In the genomic region with DNA sequence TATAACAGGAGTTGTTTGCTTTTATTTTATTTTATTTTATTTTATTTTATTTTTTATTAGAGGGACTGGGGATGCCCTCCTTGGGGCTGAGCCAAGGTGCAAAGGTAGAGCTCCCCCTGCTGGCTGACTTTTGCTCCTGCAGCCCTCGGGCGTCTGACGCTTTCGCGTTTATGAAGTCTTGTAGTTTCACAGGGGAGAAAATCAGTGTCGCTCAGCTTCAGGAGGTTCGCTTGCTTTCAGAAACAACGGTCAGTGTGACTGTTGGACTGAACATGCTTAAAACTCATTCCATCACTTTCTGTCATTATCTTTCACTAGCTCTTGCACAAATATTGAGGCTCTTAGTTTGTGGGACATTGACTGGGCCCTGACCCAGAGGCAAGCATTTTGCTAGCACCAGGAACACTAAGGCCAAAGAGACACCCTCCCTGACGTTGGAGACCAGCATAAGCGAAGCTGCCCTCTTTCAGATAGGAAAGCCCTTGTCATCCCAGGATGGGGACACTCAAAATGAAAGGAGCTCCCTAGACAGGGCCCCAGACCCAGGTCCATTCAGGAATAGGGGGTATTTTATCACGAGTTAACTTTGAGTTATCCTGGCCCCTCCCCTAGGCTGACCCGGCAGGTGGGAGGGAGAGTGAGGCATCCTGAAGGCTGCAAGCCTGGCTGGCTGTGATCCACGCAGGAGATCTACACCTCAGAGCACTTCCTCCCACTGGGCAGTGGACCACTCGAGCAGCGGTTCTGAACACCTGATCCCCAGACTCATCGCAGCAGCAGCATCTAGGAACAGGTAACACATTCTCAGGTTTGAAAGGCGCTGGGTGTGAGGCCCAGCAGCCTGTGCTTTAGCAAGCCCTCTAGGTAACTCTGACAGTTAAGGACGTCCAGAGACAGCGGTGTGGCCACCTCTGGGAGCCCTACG, we compare ENCODE assay signal across 8 cellular contexts. TPM values are rescaled to one million over a fixed set of nuclear protein-coding genes. Genes with fewer than 3 reads are reported as not detected.
DNase-seq lines count a peak whose midpoint lies in the region; ATAC-seq, FAIRE-seq and TF ChIP-seq lines count a peak whose summit lies in the region.

No MANE protein-coding gene starts in this region.

- no peak overlapping the region for H3K4me3 ChIP-seq in CD8-positive, alpha-beta memory T cell (ENCODE audit: low read length)
- H3K4me3 ChIP-seq in bronchial epithelial cell (ENCODE audit: low read depth, low read length): no peak overlapping the region

- intact Hi-C loops in activated B cell treated with CpG ODN at 0.5 μM for 24 hours (cut with micrococcal nuclease) (loop anchor here (1.0 to 10.0 kb wide), 5 partner anchors 34 to 794 kb away; a partner anchor contains a TSS), left colon (cut with DNase I, micrococcal nuclease) (loop anchor here in 1 of 2 donors (5.0 kb wide), 2 partner anchors 156 to 441 kb away; no protein-coding TSS in a partner anchor)

- no peak for FAIRE-seq in bronchial epithelial cell (lab: Jason Lieb, UNC)

- H3K4me3 Mint-ChIP-seq in CD8-positive, alpha-beta memory T cell: no peak overlapping the region
- H3K4me3 Mint-ChIP-seq in activated B cell treated with CpG ODN at 0.5 μM for 24 hours: no peak overlapping the region

- peaks cover 2 to 16% (median 11%) of the 10 kb centered on the region in 3 donors for H3K4me1 Mint-ChIP-seq in CD8-positive, alpha-beta memory T cell
- peaks cover 4% of the 10 kb centered on the region for H3K4me1 Mint-ChIP-seq in activated B cell treated with CpG ODN at 0.5 μM for 24 hours

- H3K9me3 Mint-ChIP-seq in CD8-positive, alpha-beta memory T cell: no peaks in the 10 kb centered on the region
- no peaks in the 10 kb centered on the region for H3K9me3 Mint-ChIP-seq in activated B cell treated with CpG ODN at 0.5 μM for 24 hours

- no peaks in the 10 kb centered on the region for H3K36me3 ChIP-seq in CD8-positive, alpha-beta memory T cell (ENCODE audit: insufficient read depth, low read length)
- no peaks in the 10 kb centered on the region for H3K36me3 ChIP-seq in bronchial epithelial cell (ENCODE audit: control insufficient read depth, insufficient read depth, low read length)

- peak; percentile 47 to 80 (median 64) for DNase-seq in CD8-positive, alpha-beta memory T cell
- DNase-seq in NCI-H1694 (lab: John Stamatoyannopoulos, UW) (peak; percentile 43), activated B cell treated with CpG ODN at 0.5 μM for 24 hours (peak; percentile 65), bronchial epithelial cell (ENCODE audit: low read depth) (peak; percentile 44), left colon (peak in 1 of 2 donors; percentile 79)
- peak; percentile 86 to 88 for DNase-seq in stimulated activated CD4-positive, alpha-beta T cell treated with anti-CD3 and anti-CD28 coated beads, Interleukin-2, amount 100 ng/mL, for 48 hours

- peak overlapping the region in 1 of 8 donors; percentile 45 for H3K27ac Mint-ChIP-seq in CD8-positive, alpha-beta memory T cell
- no peak overlapping the region for H3K27ac Mint-ChIP-seq in activated B cell treated with CpG ODN at 0.5 μM for 24 hours

- CTCF ChIA-PET in CD8-positive, alpha-beta memory T cell (lab: Charles Lee): interaction anchor here (0.6 to 7.3 kb wide), 24 partner anchors 9 to 440 kb away, joined by 3 to 184 read pairs (median 4); no protein-coding TSS in a partner anchor
- CTCF ChIA-PET in activated B cell treated with CpG ODN at 0.5 μM for 24 hours (lab: Charles Lee): interaction anchor here (0.7 to 9.4 kb wide), 34 partner anchors 9 to 627 kb away, joined by 3 to 203 read pairs (median 4); no protein-coding TSS in a partner anchor

- no peaks in the 10 kb centered on the region for H3K27me3 ChIP-seq in CD8-positive, alpha-beta memory T cell (ENCODE audit: insufficient read depth, low read length, poor library complexity, severe bottlenecking)
- no peaks in the 10 kb centered on the region for H3K27me3 ChIP-seq in bronchial epithelial cell (ENCODE audit: control insufficient read depth, insufficient read depth, low read length)

- ATAC-seq in GM21390 (IDR thresholded peaks at IDR 0.05; ENCODE audit: unreplicated experiment) (peak; percentile 57), activated B cell treated with CpG ODN at 0.5 μM for 24 hours (ENCODE audit: low read depth) (peak; percentile 90), left colon (peak; percentile 81), GM18517 (IDR thresholded peaks at IDR 0.05; ENCODE audit: unreplicated experiment) (no peak)

- no peaks in the 10 kb centered on the region for H3K36me3 Mint-ChIP-seq in CD8-positive, alpha-beta memory T cell
- H3K36me3 Mint-ChIP-seq in activated B cell treated with CpG ODN at 0.5 μM for 24 hours (ENCODE audit: low read depth): no peaks in the 10 kb centered on the region

- H3K9me3 ChIP-seq in CD8-positive, alpha-beta memory T cell (ENCODE audit: low read length): no peaks in the 10 kb centered on the region

- no peak overlapping the region for H3K27ac ChIP-seq in CD8-positive, alpha-beta memory T cell (ENCODE audit: low read depth, low read length)

- peaks cover 4% of the 10 kb centered on the region for H3K4me1 ChIP-seq in CD8-positive, alpha-beta memory T cell (ENCODE audit: insufficient read depth, low read length)

- TF ChIP-seq CTCF in activated B cell treated with CpG ODN at 0.5 μM for 24 hours (IDR thresholded peaks at IDR 0.05): peak; percentile 56
- peak; percentile 90 for TF ChIP-seq CTCF in bronchial epithelial cell (IDR thresholded peaks at IDR 0.05; ENCODE audit: insufficient read depth, low read length, severe bottlenecking)

- peaks cover 3 to 24% of the 10 kb centered on the region in 2 donors for H3K27me3 Mint-ChIP-seq in CD8-positive, alpha-beta memory T cell
- H3K27me3 Mint-ChIP-seq in activated B cell treated with CpG ODN at 0.5 μM for 24 hours: peaks cover 6% of the 10 kb centered on the region

- POLR2A ChIA-PET in CD8-positive, alpha-beta memory T cell (lab: Charles Lee): interaction anchor here (0.9 to 1.4 kb wide), 2 partner anchors 35 to 158 kb away, joined by 3 to 4 read pairs; no protein-coding TSS in a partner anchor
- POLR2A ChIA-PET in activated B cell treated with CpG ODN at 0.5 μM for 24 hours (lab: Charles Lee): interaction anchor here (1.2 kb wide), 1 partner anchor 158 kb away, joined by 3 read pairs; no protein-coding TSS in a partner anchor

RNA-seq across cellular contexts. Expression of a gene that starts 34.4 kb away (rescaled TPM):
- under 1 TPM; 0.84 to 0.98 TPM for total RNA-seq in CD8-positive, alpha-beta memory T cell
- polyA plus RNA-seq in CD8-positive, alpha-beta memory T cell: 0.72 TPM
- 1.5 and 2.2 TPM in 2 replicates for total RNA-seq in activated B cell treated with CpG ODN at 0.5 μM for 24 hours
- total RNA-seq in bronchial epithelial cell: 10.0 and 14.0 TPM in 2 replicates
- 10 to 100 TPM; 43.6 to 45.5 TPM for total RNA-seq in left colon

RNA-seq across cellular contexts. Expression of a gene that starts 35.8 kb away (rescaled TPM):
- total RNA-seq in CD8-positive, alpha-beta memory T cell: 10 to 100 TPM; 41.4 to 44.2 TPM
- polyA plus RNA-seq in CD8-positive, alpha-beta memory T cell: 28.4 TPM
- 76.2 and 81.3 TPM in 2 replicates for total RNA-seq in activated B cell treated with CpG ODN at 0.5 μM for 24 hours
- total RNA-seq in bronchial epithelial cell: 56.3 and 58.9 TPM in 2 replicates
- 10 to 100 TPM; 57.9 to 59.7 TPM for total RNA-seq in left colon
